Comparison of ENCODE assay signal across 20 cellular contexts in the genomic region with DNA sequence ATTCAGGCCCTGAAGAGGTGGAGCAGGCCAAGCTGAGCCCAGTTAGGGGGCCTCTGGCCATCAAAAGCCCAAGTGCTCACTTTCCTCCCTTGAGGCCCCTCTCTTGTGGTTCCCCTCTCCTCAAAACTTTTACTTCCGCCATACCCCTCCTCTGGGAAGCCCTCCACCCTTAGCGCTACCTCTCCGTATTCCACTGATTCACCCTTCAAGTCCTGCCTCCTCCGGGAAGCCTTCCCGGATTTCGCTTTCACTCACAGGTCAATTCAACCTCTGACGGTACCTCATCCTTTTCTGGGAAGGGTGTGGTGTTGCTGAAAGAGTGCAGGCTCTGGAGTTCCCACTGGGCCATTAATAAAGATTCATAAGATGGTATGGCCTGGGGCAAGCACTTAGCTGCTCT. TPM values are rescaled to one million over a fixed set of nuclear protein-coding genes. Genes with fewer than 3 reads are reported as not detected.
DNase-seq lines count a peak whose midpoint lies in the region; ATAC-seq and TF ChIP-seq lines count a peak whose summit lies in the region.
"Had no signal": no experiment of that assay in that cellular context is flagged by ENCODE, and none has a peak within 500 bp of the region (broad histone marks: within the 10 kb centered on the region; RNA-seq: fewer than 3 reads in every experiment).

No MANE protein-coding gene starts in this region.

- peak overlapping the region; percentile 94 for H3K4me3 ChIP-seq in WI38 (ENCODE audit: low read depth, low read length)
- peak overlapping the region in 1 of 2 experiments; percentile 87 for H3K4me3 ChIP-seq in mesenchymal stem cell (ENCODE audit: insufficient read depth in 1 of 2, low read depth in 1 of 2, low read length in 2 of 2)
- H3K4me3 ChIP-seq in tibial artery = no peak overlapping the region
- H3K4me3 ChIP-seq: esophagus squamous epithelium, prostate gland, tibial nerve had no signal

- peak; percentile 1 for DNase-seq in activated naive CD4-positive, alpha-beta T cell treated with anti-CD3 and anti-CD28 coated beads for 36 hours
- no peak for DNase-seq in activated naive CD4-positive, alpha-beta T cell (lab: John Stamatoyannopoulos, UW)
- DNase-seq in mesenchymal stem cell (no peak), tibial artery (peak; percentile 16 to 33)
- no peak for DNase-seq in activated CD4-positive, alpha-beta T cell treated with anti-CD3 and anti-CD28 coated beads for 4 hours
- DNase-seq: activated CD4-positive, alpha-beta T cell treated with anti-CD3 and anti-CD28 coated beads, Interleukin-2, amount 50 U/mL, for 4 hours; activated T-cell treated with anti-CD3 and anti-CD28 coated beads, Interleukin-2, amount 50 U/mL, for 72 hours; central memory CD4-positive, alpha-beta T cell; esophagus squamous epithelium; MV-4-11; naive thymus-derived CD8-positive, alpha-beta T cell; NCI-H1930; stimulated activated CD4-positive, alpha-beta T cell treated with anti-CD3 and anti-CD28 coated beads, Interleukin-12 subunit alpha, Interleukin-12 subunit beta, amount 100 ng/mL, for 4 hours had no signal

- peaks cover 6 to 13% of the 10 kb centered on the region in 2 experiments for H3K36me3 ChIP-seq in mesenchymal stem cell (ENCODE audit: control insufficient read depth in 1 of 2, insufficient read depth in 2 of 2, low read depth in 1 of 2, low read length in 2 of 2)
- H3K36me3 ChIP-seq in tibial artery = no peaks in the 10 kb centered on the region
- H3K36me3 ChIP-seq: esophagus squamous epithelium, prostate gland, tibial nerve had no signal

- H3K4me1 ChIP-seq in mesenchymal stem cell (ENCODE audit: control insufficient read depth, insufficient read depth, low read depth, low read length) = peaks cover 41% of the 10 kb centered on the region
- peaks cover 0 to 13% (median 4%) of the 10 kb centered on the region in 4 donors for H3K4me1 ChIP-seq in tibial artery
- H3K4me1 ChIP-seq: prostate gland had no signal

- H3K27ac Mint-ChIP-seq in activated naive CD4-positive, alpha-beta T cell treated with anti-CD3 and anti-CD28 coated beads for 36 hours = no peak overlapping the region
- H3K27ac Mint-ChIP-seq: activated T-cell treated with anti-CD3 and anti-CD28 coated beads, Interleukin-2, amount 50 U/mL, for 72 hours; memory B cell; naive thymus-derived CD8-positive, alpha-beta T cell had no signal

- no peak overlapping the region for H2BK15ac ChIP-seq in mesenchymal stem cell (ENCODE audit: low read depth, poor library complexity, severe bottlenecking)

- peaks cover 9% of the 10 kb centered on the region for H3K79me1 ChIP-seq in mesenchymal stem cell (replicated peaks; ENCODE audit: low read length, poor library complexity, severe bottlenecking)

- H3K27ac ChIP-seq in mesenchymal stem cell (ENCODE audit: low read length, poor library complexity, severe bottlenecking) = no peak overlapping the region
- H3K27ac ChIP-seq in tibial artery = no peak overlapping the region
- H3K27ac ChIP-seq: esophagus squamous epithelium, prostate gland, tibial nerve had no signal

- no peak overlapping the region for H3K4me3 Mint-ChIP-seq in activated naive CD4-positive, alpha-beta T cell treated with anti-CD3 and anti-CD28 coated beads for 36 hours
- H3K4me3 Mint-ChIP-seq: activated T-cell treated with anti-CD3 and anti-CD28 coated beads, Interleukin-2, amount 50 U/mL, for 72 hours; memory B cell; stimulated activated effector memory CD8-positive, alpha-beta T cell treated with anti-CD3 and anti-CD28 coated beads, Interleukin-12 subunit alpha, Interleukin-12 subunit beta, amount 100 ng/mL, for 72 hours had no signal

- peaks cover 6% of the 10 kb centered on the region for H3K4me1 Mint-ChIP-seq in activated naive CD4-positive, alpha-beta T cell treated with anti-CD3 and anti-CD28 coated beads for 36 hours (ENCODE audit: low read depth)

- no peak for ATAC-seq in HG03457 (IDR thresholded peaks at IDR 0.05; ENCODE audit: unreplicated experiment)
- no peak for ATAC-seq in GM21737 (IDR thresholded peaks at IDR 0.05; ENCODE audit: unreplicated experiment)
- ATAC-seq: activated T-cell treated with anti-CD3 and anti-CD28 coated beads, Interleukin-2, amount 50 U/mL, for 72 hours; naive thymus-derived CD8-positive, alpha-beta T cell; stimulated activated effector memory CD8-positive, alpha-beta T cell treated with anti-CD3 and anti-CD28 coated beads, Interleukin-12 subunit alpha, Interleukin-12 subunit beta, amount 100 ng/mL, for 72 hours had no signal

- H2AFZ ChIP-seq in mesenchymal stem cell (ENCODE audit: low read depth, low read length) = no peak overlapping the region

- H3K18ac ChIP-seq in mesenchymal stem cell (ENCODE audit: low read depth in 1 of 2, low read length in 2 of 2) = no peak overlapping the region

- no peak overlapping the region for H2BK120ac ChIP-seq in mesenchymal stem cell (ENCODE audit: low read depth, low read length)

- H3K9me3 ChIP-seq in mesenchymal stem cell (ENCODE audit: control insufficient read depth, low read length) = no peaks in the 10 kb centered on the region
- H3K9me3 ChIP-seq in tibial artery = no peaks in the 10 kb centered on the region
- H3K9me3 ChIP-seq: esophagus squamous epithelium, prostate gland, tibial nerve had no signal

- H3K27me3 ChIP-seq in mesenchymal stem cell (ENCODE audit: control insufficient read depth in 1 of 2, insufficient read depth in 1 of 2, low read length in 2 of 2) = no peaks in the 10 kb centered on the region
- peaks cover 0 to 31% of the 10 kb centered on the region in 2 donors for H3K27me3 ChIP-seq in tibial artery
- H3K27me3 ChIP-seq: tibial nerve had no signal

- H3K14ac ChIP-seq in mesenchymal stem cell (ENCODE audit: low read length in 2 of 2) = no peak overlapping the region

- no peaks in the 10 kb centered on the region for H3K27me3 Mint-ChIP-seq in activated naive CD4-positive, alpha-beta T cell treated with anti-CD3 and anti-CD28 coated beads for 36 hours (ENCODE audit: low read depth)

- H3K4me2 ChIP-seq in mesenchymal stem cell (ENCODE audit: low read length, poor library complexity, severe bottlenecking) = no peak overlapping the region

- WGBS in mesenchymal stem cell = 75% methylated on average over 1 of the region's 7 CpGs

- no peak overlapping the region for H2BK5ac ChIP-seq in mesenchymal stem cell (ENCODE audit: low read depth, low read length, poor library complexity, severe bottlenecking)

- intact Hi-C loops in activated naive CD4-positive, alpha-beta T cell treated with anti-CD3 and anti-CD28 coated beads for 36 hours (cut with micrococcal nuclease) = no loop called here
- intact Hi-C loops in tibial artery (cut with DNase I; ENCODE audit: low total_unique reads) = loop anchor here (10.0 kb wide), 1 partner anchor 168 kb away; no protein-coding TSS in a partner anchor

- no peaks in the 10 kb centered on the region for H3K9me3 Mint-ChIP-seq in activated naive CD4-positive, alpha-beta T cell treated with anti-CD3 and anti-CD28 coated beads for 36 hours
- H3K9me3 Mint-ChIP-seq: activated T-cell treated with anti-CD3 and anti-CD28 coated beads, Interleukin-2, amount 50 U/mL, for 72 hours; memory B cell; naive thymus-derived CD8-positive, alpha-beta T cell; stimulated activated effector memory CD8-positive, alpha-beta T cell treated with anti-CD3 and anti-CD28 coated beads, Interleukin-12 subunit alpha, Interleukin-12 subunit beta, amount 100 ng/mL, for 72 hours had no signal

- no peak overlapping the region for H3K4ac ChIP-seq in mesenchymal stem cell (ENCODE audit: low read depth in 1 of 2, low read length in 2 of 2)

- H4K8ac ChIP-seq in mesenchymal stem cell (ENCODE audit: low read length) = no peak overlapping the region

- H2BK12ac ChIP-seq in mesenchymal stem cell (ENCODE audit: low read length in 2 of 2) = no peak overlapping the region

- H3K36me3 Mint-ChIP-seq in activated naive CD4-positive, alpha-beta T cell treated with anti-CD3 and anti-CD28 coated beads for 36 hours (ENCODE audit: low read depth) = no peaks in the 10 kb centered on the region
- H3K36me3 Mint-ChIP-seq: memory B cell; naive thymus-derived CD8-positive, alpha-beta T cell; stimulated activated effector memory CD8-positive, alpha-beta T cell treated with anti-CD3 and anti-CD28 coated beads, Interleukin-12 subunit alpha, Interleukin-12 subunit beta, amount 100 ng/mL, for 72 hours had no signal

- no peak overlapping the region for H2AK5ac ChIP-seq in mesenchymal stem cell (ENCODE audit: low read length, severe bottlenecking)

- H3K9ac ChIP-seq in mesenchymal stem cell (ENCODE audit: low read length) = peak overlapping the region; percentile 88

- no peak overlapping the region for H3K23ac ChIP-seq in mesenchymal stem cell (ENCODE audit: low read length in 2 of 2)

- TF ChIP-seq CTCF in WI38 (IDR thresholded peaks at IDR 0.05; ENCODE audit: low read depth, low read length) = no peak
- no peak for TF ChIP-seq CTCF in tibial artery (IDR thresholded peaks at IDR 0.05)

- CTCF ChIA-PET in activated naive CD4-positive, alpha-beta T cell treated with anti-CD3 and anti-CD28 coated beads for 36 hours (lab: Charles Lee) = no interaction called here

- no peak overlapping the region for H4K91ac ChIP-seq in mesenchymal stem cell (ENCODE audit: low read length)

RNA-seq across cellular contexts. Expression of a gene that starts 19.1 kb away (rescaled TPM):
- total RNA-seq in activated naive CD4-positive, alpha-beta T cell treated with anti-CD3 and anti-CD28 coated beads for 36 hours = under 1 TPM; 0.21 to 0.30 TPM
- 20.4 TPM for polyA plus RNA-seq in mesenchymal stem cell (2013, experiment 1 of 2)
- polyA plus RNA-seq in mesenchymal stem cell (2013, experiment 2 of 2) = 20.7 TPM
- polyA plus RNA-seq: naive thymus-derived CD8-positive, alpha-beta T cell had no signal

RNA-seq across cellular contexts. Expression of a gene that starts 32.6 kb away (rescaled TPM):
- total RNA-seq in activated naive CD4-positive, alpha-beta T cell treated with anti-CD3 and anti-CD28 coated beads for 36 hours = under 1 TPM; 0.24 to 0.30 TPM
- 6.1 TPM for polyA plus RNA-seq in mesenchymal stem cell (2013, experiment 1 of 2)
- 5.3 TPM for polyA plus RNA-seq in mesenchymal stem cell (2013, experiment 2 of 2)

Comparison
In these comparisons a context has a peak if more than half of its experiments do, and no peak if none do; other contexts are left out.
1. DNase-seq: peak in activated naive CD4-positive, alpha-beta T cell treated with anti-CD3 and anti-CD28 coated beads for 36 hours (single experiment) and tibial artery (2 of 2); none in activated naive CD4-positive, alpha-beta T cell (0 of 4), mesenchymal stem cell (single experiment) and activated CD4-positive, alpha-beta T cell treated with anti-CD3 and anti-CD28 coated beads for 4 hours (0 of 2).